18 cellular contexts compared by ENCODE assay signal in the genomic region with DNA sequence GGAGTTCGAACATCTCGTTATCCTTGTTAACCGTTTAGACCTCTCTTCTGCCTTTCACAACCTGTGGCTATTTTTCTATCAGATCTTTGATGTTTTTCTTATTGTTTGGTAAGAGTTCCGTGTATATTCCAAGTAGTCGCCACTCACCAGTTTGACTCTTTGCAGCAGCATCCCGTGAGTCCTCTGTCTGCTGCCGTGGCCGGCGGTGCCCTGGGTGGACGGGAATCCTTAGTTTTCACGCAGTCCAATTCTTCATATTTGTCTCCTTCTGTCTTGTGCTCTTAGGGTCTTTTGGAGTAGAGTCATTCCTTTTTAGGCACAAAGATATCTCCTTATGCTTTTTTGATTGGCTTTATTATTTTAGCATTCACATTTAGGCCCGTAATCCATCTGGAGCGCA.
"Had no signal": no experiment of that assay in that cellular context is flagged by ENCODE, and none has a peak within 500 bp of the region (broad histone marks: within the 10 kb centered on the region; RNA-seq: fewer than 3 reads in every experiment).

No MANE protein-coding gene starts in this region.

- DNase-seq: caudate nucleus; dorsolateral prefrontal cortex; effector CD8-positive, alpha-beta T cell; gastrocnemius medialis; heart right ventricle; islet precursor cell; naive thymus-derived CD4-positive, alpha-beta T cell; occipital lobe; pancreas; right cardiac atrium; small intestine; stimulated activated CD4-positive, alpha-beta T cell treated with anti-CD3 and anti-CD28 coated beads, Interleukin-2, amount 100 ng/mL, for 48 hours; stimulated activated naive CD4-positive, alpha-beta T cell treated with Interleukin-2 at 50 U/mL for 16 hours; thyroid gland had no signal

- H3K36me3 ChIP-seq: esophagus muscularis mucosa, gastrocnemius medialis, heart right ventricle, pancreas, thyroid gland had no signal

- H3K9me3 ChIP-seq: esophagus muscularis mucosa, pancreas, thyroid gland had no signal

- H3K4me1 ChIP-seq: esophagus muscularis mucosa, gastrocnemius medialis, pancreas had no signal

- H3K27ac Mint-ChIP-seq: naive thymus-derived CD4-positive, alpha-beta T cell; progenitor cell of endocrine pancreas had no signal

- H3K4me3 ChIP-seq: coronary artery, dorsolateral prefrontal cortex, esophagus muscularis mucosa, gastrocnemius medialis, heart right ventricle, pancreas, thyroid gland had no signal

- H3K27me3 ChIP-seq: dorsolateral prefrontal cortex, gastrocnemius medialis, pancreas, thyroid gland had no signal

- H3K27ac ChIP-seq: coronary artery, dorsolateral prefrontal cortex, esophagus muscularis mucosa, gastrocnemius medialis, heart right ventricle, pancreas, thyroid gland had no signal

- ATAC-seq: gastrocnemius medialis, heart right ventricle, left lobe of liver, pancreas, right cardiac atrium had no signal
